ENCODE assay signal across 29 cellular contexts in the genomic region with DNA sequence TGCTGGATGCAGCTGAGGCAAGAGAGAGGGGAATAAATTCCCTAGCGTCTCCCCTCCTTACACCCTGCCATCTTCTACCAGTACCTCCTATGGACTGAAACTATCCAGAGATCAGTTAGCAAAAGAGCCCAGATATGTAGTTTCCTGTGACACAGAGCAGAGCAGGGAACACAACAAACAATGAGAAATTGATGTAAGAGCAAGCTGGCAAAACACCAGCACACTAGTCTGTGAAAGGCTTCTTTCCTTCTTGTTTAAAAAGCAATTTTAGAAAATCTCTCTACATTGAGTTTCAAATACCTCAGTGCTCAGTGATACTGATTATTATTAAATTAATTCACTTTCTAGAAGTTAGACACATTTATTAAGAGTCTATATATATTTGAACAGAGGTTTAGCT.
"Had no signal": no experiment of that assay in that cellular context is flagged by ENCODE, and none has a peak within 500 bp of the region (broad histone marks: within the 10 kb centered on the region; RNA-seq: fewer than 3 reads in every experiment).

No MANE protein-coding gene starts in this region.

- H3K36me3 ChIP-seq: adrenal gland, esophagus squamous epithelium, heart left ventricle had no signal

- H3K27ac ChIP-seq: adrenal gland, body of pancreas, epithelial cell of prostate, esophagus squamous epithelium, heart left ventricle had no signal

- H3K4me3 ChIP-seq: adrenal gland, body of pancreas, esophagus squamous epithelium, heart left ventricle had no signal

- DNase-seq: activated CD4-positive, alpha-beta memory T cell treated with anti-CD3 and anti-CD28 coated beads for 36 hours; activated CD4-positive, alpha-beta T cell treated with anti-CD3 and anti-CD28 coated beads for 36 hours; activated CD4-positive, alpha-beta T cell treated with anti-CD3 and anti-CD28 coated beads, Interleukin-2, amount 10 ng/mL, durations not matched to agents 24 days and 14 days; activated CD4-positive, CD25-positive, alpha-beta regulatory T cell; activated CD4-positive, CD25-positive, alpha-beta regulatory T cell treated with anti-CD3 and anti-CD28 coated beads, Interleukin-2, amount 50 U/mL, for 72 hours; activated CD8-positive, alpha-beta memory T cell treated with anti-CD3 and anti-CD28 coated beads, Interleukin-2, amount 10 ng/mL, durations not matched to agents 7 days and 5 days; activated CD8-positive, alpha-beta memory T cell treated with anti-CD3 and anti-CD28 coated beads, Interleukin-2, amount 50 U/mL, for 4 hours; activated CD8-positive, alpha-beta T cell treated with anti-CD3 and anti-CD28 coated beads, Interleukin-2, amount 10 ng/mL, durations not matched to agents 7 days and 5 days; activated effector memory CD4-positive, alpha-beta T cell treated with anti-CD3 and anti-CD28 coated beads, Interleukin-2, amount 50 U/mL, for 16 hours; activated naive CD4-positive, alpha-beta T cell treated with anti-CD3 and anti-CD28 coated beads for 36 hours; activated naive CD8-positive, alpha-beta T cell treated with anti-CD3 and anti-CD28 coated beads for 36 hours; activated naive CD8-positive, alpha-beta T cell treated with anti-CD3 and anti-CD28 coated beads, Interleukin-2, amount 50 U/mL, for 24 hours; activated T-cell treated with anti-CD3 and anti-CD28 coated beads, Interleukin-2, amount 50 U/mL, for 1 hour; activated T-cell treated with anti-CD3 and anti-CD28 coated beads, Interleukin-2, amount 50 U/mL, for 48 hours; adrenal gland; amygdala; aorta; body of pancreas; caudate nucleus; cortex of kidney; dermis blood vessel endothelial cell; effector CD8-positive, alpha-beta T cell; esophagus squamous epithelium; foreskin fibroblast; glutamatergic neuron; heart left ventricle; T-helper 1 cell; T-helper 17 cell had no signal

- H3K27me3 ChIP-seq: adrenal gland, body of pancreas, esophagus squamous epithelium, heart left ventricle had no signal

- H3K9me3 ChIP-seq: adrenal gland, esophagus squamous epithelium had no signal

- ATAC-seq: activated CD4-positive, alpha-beta T cell treated with anti-CD3 and anti-CD28 coated beads for 36 hours; activated CD8-positive, alpha-beta memory T cell treated with anti-CD3 and anti-CD28 coated beads, Interleukin-2, amount 10 ng/mL, durations not matched to agents 7 days and 5 days; activated CD8-positive, alpha-beta T cell treated with anti-CD3 and anti-CD28 coated beads, Interleukin-2, amount 10 ng/mL, durations not matched to agents 7 days and 5 days; activated naive CD8-positive, alpha-beta T cell treated with anti-CD3 and anti-CD28 coated beads, Interleukin-2, amount 50 U/mL, for 24 hours; body of pancreas; heart left ventricle; T-helper 17 cell had no signal

- H3K4me1 ChIP-seq: adrenal gland, body of pancreas, esophagus squamous epithelium, heart left ventricle had no signal
